ENCODE assay signal across 1 cellular context in genomic region chr5:114360816-114361723, GRCh38.
TF ChIP-seq lines count a peak whose summit lies in the region.

No MANE protein-coding gene starts in this region.

TF ChIP-seq in WTC11, 78 proteins besides CTCF, POLR2A, EP300 and RAD21 (continued from another document):
- TF ChIP-seq CBFB (CRISPR knock-in tag; IDR thresholded peaks at IDR 0.05; ENCODE audit: low read depth) (no peak), JUN (CRISPR knock-in tag; IDR thresholded peaks at IDR 0.05) (no peak), TEAD1 (CRISPR knock-in tag; IDR thresholded peaks at IDR 0.05) (no peak), ZNF121 (CRISPR knock-in tag; IDR thresholded peaks at IDR 0.05) (0 out of 2 replicates have a peak, but pooled peaks have one; percentile 35), PRRX2 (CRISPR knock-in tag; IDR thresholded peaks at IDR 0.05) (no peak), MYBL2 (CRISPR knock-in tag; IDR thresholded peaks at IDR 0.05) (no peak), FOXP1 (CRISPR knock-in tag; IDR thresholded peaks at IDR 0.05; ENCODE audit: borderline replicate concordance) (peak; percentile 52; the same call in 1 of the 2 replicates), JAZF1 (CRISPR knock-in tag; IDR thresholded peaks at IDR 0.05) (no peak), AR (CRISPR knock-in tag; IDR thresholded peaks at IDR 0.05) (no peak), ZNF281 (CRISPR knock-in tag; IDR thresholded peaks at IDR 0.05) (0 out of 2 replicates have a peak, but pooled peaks have one; percentile 32), CREM (CRISPR knock-in tag; IDR thresholded peaks at IDR 0.05) (no peak; the same call in 1 of the 2 replicates), ZNF138 (CRISPR knock-in tag; conservative IDR thresholded peaks at IDR 0.05) (no peak), FOXK1 (CRISPR knock-in tag; IDR thresholded peaks at IDR 0.05) (peak; percentile 68; the same call in 1 of the 2 replicates), NFATC4 (CRISPR knock-in tag; IDR thresholded peaks at IDR 0.05) (no peak), NR2C2 (CRISPR knock-in tag; IDR thresholded peaks at IDR 0.05) (no peak), GABPB1 (CRISPR knock-in tag; IDR thresholded peaks at IDR 0.05) (no peak), OVOL2 (CRISPR knock-in tag; IDR thresholded peaks at IDR 0.05; ENCODE audit: borderline replicate concordance) (no peak), EMX1 (CRISPR knock-in tag; IDR thresholded peaks at IDR 0.05) (no peak), ETV6 (CRISPR knock-in tag; IDR thresholded peaks at IDR 0.05) (peak; percentile 50; the same call in 1 of the 2 replicates)
- TF ChIP-seq, protein P1, sequence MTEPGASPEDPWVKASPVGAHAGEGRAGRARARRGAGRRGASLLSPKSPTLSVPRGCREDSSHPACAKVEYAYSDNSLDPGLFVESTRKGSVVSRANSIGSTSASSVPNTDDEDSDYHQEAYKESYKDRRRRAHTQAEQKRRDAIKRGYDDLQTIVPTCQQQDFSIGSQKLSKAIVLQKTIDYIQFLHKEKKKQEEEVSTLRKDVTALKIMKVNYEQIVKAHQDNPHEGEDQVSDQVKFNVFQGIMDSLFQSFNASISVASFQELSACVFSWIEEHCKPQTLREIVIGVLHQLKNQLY (CRISPR knock-in tag; IDR thresholded peaks at IDR 0.05), result no peak
- TF ChIP-seq, protein P2, sequence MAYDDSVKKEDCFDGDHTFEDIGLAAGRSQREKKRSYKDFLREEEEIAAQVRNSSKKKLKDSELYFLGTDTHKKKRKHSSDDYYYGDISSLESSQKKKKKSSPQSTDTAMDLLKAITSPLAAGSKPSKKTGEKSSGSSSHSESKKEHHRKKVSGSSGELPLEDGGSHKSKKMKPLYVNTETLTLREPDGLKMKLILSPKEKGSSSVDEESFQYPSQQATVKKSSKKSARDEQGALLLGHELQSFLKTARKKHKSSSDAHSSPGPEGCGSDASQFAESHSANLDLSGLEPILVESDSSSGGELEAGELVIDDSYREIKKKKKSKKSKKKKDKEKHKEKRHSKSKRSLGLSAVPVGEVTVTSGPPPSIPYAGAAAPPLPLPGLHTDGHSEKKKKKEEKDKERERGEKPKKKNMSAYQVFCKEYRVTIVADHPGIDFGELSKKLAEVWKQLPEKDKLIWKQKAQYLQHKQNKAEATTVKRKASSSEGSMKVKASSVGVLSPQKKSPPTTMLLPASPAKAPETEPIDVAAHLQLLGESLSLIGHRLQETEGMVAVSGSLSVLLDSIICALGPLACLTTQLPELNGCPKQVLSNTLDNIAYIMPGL (CRISPR knock-in tag; IDR thresholded peaks at IDR 0.05), result no peak
- TF ChIP-seq, protein P3, sequence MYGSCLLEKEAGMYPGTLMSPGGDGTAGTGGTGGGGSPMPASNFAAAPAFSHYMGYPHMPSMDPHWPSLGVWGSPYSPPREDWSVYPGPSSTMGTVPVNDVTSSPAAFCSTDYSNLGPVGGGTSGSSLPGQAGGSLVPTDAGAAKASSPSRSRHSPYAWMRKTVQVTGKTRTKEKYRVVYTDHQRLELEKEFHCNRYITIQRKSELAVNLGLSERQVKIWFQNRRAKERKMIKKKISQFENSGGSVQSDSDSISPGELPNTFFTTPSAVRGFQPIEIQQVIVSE (CRISPR knock-in tag; IDR thresholded peaks at IDR 0.05; ENCODE audit: borderline replicate concordance), result no peak
- TF ChIP-seq, protein P4, sequence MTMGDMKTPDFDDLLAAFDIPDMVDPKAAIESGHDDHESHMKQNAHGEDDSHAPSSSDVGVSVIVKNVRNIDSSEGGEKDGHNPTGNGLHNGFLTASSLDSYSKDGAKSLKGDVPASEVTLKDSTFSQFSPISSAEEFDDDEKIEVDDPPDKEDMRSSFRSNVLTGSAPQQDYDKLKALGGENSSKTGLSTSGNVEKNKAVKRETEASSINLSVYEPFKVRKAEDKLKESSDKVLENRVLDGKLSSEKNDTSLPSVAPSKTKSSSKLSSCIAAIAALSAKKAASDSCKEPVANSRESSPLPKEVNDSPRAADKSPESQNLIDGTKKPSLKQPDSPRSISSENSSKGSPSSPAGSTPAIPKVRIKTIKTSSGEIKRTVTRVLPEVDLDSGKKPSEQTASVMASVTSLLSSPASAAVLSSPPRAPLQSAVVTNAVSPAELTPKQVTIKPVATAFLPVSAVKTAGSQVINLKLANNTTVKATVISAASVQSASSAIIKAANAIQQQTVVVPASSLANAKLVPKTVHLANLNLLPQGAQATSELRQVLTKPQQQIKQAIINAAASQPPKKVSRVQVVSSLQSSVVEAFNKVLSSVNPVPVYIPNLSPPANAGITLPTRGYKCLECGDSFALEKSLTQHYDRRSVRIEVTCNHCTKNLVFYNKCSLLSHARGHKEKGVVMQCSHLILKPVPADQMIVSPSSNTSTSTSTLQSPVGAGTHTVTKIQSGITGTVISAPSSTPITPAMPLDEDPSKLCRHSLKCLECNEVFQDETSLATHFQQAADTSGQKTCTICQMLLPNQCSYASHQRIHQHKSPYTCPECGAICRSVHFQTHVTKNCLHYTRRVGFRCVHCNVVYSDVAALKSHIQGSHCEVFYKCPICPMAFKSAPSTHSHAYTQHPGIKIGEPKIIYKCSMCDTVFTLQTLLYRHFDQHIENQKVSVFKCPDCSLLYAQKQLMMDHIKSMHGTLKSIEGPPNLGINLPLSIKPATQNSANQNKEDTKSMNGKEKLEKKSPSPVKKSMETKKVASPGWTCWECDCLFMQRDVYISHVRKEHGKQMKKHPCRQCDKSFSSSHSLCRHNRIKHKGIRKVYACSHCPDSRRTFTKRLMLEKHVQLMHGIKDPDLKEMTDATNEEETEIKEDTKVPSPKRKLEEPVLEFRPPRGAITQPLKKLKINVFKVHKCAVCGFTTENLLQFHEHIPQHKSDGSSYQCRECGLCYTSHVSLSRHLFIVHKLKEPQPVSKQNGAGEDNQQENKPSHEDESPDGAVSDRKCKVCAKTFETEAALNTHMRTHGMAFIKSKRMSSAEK (CRISPR knock-in tag; IDR thresholded peaks at IDR 0.05; ENCODE audit: borderline replicate concordance), result no peak
- TF ChIP-seq, protein P5, sequence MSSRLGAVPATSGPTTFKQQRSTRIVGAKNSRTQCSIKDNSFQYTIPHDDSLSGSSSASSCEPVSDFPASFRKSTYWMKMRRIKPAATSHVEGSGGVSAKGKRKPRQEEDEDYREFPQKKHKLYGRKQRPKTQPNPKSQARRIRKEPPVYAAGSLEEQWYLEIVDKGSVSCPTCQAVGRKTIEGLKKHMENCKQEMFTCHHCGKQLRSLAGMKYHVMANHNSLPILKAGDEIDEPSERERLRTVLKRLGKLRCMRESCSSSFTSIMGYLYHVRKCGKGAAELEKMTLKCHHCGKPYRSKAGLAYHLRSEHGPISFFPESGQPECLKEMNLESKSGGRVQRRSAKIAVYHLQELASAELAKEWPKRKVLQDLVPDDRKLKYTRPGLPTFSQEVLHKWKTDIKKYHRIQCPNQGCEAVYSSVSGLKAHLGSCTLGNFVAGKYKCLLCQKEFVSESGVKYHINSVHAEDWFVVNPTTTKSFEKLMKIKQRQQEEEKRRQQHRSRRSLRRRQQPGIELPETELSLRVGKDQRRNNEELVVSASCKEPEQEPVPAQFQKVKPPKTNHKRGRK (CRISPR knock-in tag; IDR thresholded peaks at IDR 0.05; ENCODE audit: borderline replicate concordance), result 0 out of 2 replicates have a peak, but pooled peaks have one; percentile 19
- TF ChIP-seq, protein P6, sequence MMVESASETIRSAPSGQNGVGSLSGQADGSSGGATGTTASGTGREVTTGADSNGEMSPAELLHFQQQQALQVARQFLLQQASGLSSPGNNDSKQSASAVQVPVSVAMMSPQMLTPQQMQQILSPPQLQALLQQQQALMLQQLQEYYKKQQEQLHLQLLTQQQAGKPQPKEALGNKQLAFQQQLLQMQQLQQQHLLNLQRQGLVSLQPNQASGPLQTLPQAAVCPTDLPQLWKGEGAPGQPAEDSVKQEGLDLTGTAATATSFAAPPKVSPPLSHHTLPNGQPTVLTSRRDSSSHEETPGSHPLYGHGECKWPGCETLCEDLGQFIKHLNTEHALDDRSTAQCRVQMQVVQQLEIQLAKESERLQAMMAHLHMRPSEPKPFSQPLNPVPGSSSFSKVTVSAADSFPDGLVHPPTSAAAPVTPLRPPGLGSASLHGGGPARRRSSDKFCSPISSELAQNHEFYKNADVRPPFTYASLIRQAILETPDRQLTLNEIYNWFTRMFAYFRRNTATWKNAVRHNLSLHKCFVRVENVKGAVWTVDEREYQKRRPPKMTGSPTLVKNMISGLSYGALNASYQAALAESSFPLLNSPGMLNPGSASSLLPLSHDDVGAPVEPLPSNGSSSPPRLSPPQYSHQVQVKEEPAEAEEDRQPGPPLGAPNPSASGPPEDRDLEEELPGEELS (CRISPR knock-in tag; IDR thresholded peaks at IDR 0.05), result 0 out of 2 replicates have a peak, but pooled peaks have one; percentile 61
